9 cellular contexts compared by ENCODE assay signal in genomic region chr9:137435980-137436760, GRCh38. TPM values are rescaled to one million over a fixed set of nuclear protein-coding genes. Genes with fewer than 3 reads are reported as not detected.
A peak's percentile ranks its signal among the peaks of the same experiment; 100 is the strongest.
DNase-seq lines count a peak whose midpoint lies in the region; ATAC-seq and TF ChIP-seq lines count a peak whose summit lies in the region.
"Had no signal": no experiment of that assay in that cellular context is flagged by ENCODE, and none has a peak within 500 bp of the region (broad histone marks: within the 10 kb centered on the region; RNA-seq: fewer than 3 reads in every experiment).

No MANE protein-coding gene starts in this region.

- no peak for TF ChIP-seq CTCF in fibroblast of pulmonary artery (IDR thresholded peaks at IDR 0.05; ENCODE audit: low read length, missing control alignments)

- no peak for ATAC-seq in GM21423 (IDR thresholded peaks at IDR 0.05; ENCODE audit: unreplicated experiment)
- ATAC-seq in GM19463 (IDR thresholded peaks at IDR 0.05; ENCODE audit: unreplicated experiment): no peak
- no peak for ATAC-seq in HG03354 (IDR thresholded peaks at IDR 0.05; ENCODE audit: poor library complexity, severe bottlenecking, unreplicated experiment)

- H3K4me3 ChIP-seq in fibroblast of pulmonary artery (replicated peaks; ENCODE audit: low read depth, low read length): no peak overlapping the region

- peak; percentile 94 for DNase-seq in DMS53 (lab: John Stamatoyannopoulos, UW)
- peak; percentile 92 for DNase-seq in RKO (ENCODE audit: low spot score)
- DNase-seq in fibroblast of pulmonary artery (ENCODE audit: low read depth): peak; percentile 87
- DNase-seq in pulmonary artery endothelial cell (ENCODE audit: low read depth, low spot score): peak; percentile 32
- DNase-seq in stimulated activated naive CD4-positive, alpha-beta T cell (lab: John Stamatoyannopoulos, UW): no peak
- DNase-seq: activated naive CD8-positive, alpha-beta T cell treated with anti-CD3 and anti-CD28 coated beads for 36 hours had no signal

RNA-seq across cellular contexts. Expression of gene ENTPD8, which starts 5.0 kb away (rescaled TPM):
- total RNA-seq in pulmonary artery endothelial cell: 0.04 and 0.07 TPM in 2 replicates
- total RNA-seq: activated naive CD8-positive, alpha-beta T cell treated with anti-CD3 and anti-CD28 coated beads for 36 hours had no signal

RNA-seq across cellular contexts. Expression of gene NOXA1, which starts 13.0 kb away (rescaled TPM):
- 0.11 and 0.66 TPM in 2 replicates for total RNA-seq in pulmonary artery endothelial cell

RNA-seq across cellular contexts. Expression of gene EXD3, which starts 13.2 kb away (rescaled TPM):
- 14.2 and 24.3 TPM in 2 replicates for total RNA-seq in pulmonary artery endothelial cell

RNA-seq across cellular contexts. Expression of gene NSMF, which starts 23.0 kb away (rescaled TPM):
- total RNA-seq in pulmonary artery endothelial cell: 20.6 and 23.9 TPM in 2 replicates

Comparison
In these comparisons a context has a peak if more than half of its experiments do, and no peak if none do; other contexts are left out.
1. DNase-seq: peak in DMS53 (single experiment), RKO (single experiment), fibroblast of pulmonary artery (single experiment) and pulmonary artery endothelial cell (single experiment); none in stimulated activated naive CD4-positive, alpha-beta T cell (0 of 6).